ENCODE assay signal across 9 cellular contexts in the genomic region with DNA sequence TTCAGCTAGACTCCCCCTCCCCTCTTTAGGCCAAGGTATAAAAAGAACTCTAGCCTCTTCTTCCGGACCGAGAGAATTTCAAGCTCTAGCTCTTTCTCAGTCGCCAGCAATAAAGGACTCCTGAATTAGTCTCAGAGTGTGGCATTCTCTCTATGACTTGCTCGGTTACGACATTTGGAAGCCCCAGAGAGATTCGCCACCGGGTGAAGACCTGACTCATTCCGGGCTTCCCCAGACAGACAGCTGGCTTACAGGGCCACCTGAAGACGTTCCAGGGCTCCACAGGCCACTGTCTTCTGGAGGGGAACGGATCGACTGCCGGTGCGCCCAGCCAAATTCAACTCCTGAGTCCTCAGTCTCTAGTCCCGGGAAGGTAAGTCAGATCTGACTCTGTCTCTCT. TPM values are rescaled to one million over a fixed set of nuclear protein-coding genes. Genes with fewer than 3 reads are reported as not detected.
DNase-seq lines count a peak whose midpoint lies in the region; ATAC-seq, FAIRE-seq and TF ChIP-seq lines count a peak whose summit lies in the region.
"Had no signal": no experiment of that assay in that cellular context is flagged by ENCODE, and none has a peak within 500 bp of the region (broad histone marks: within the 10 kb centered on the region; RNA-seq: fewer than 3 reads in every experiment).

Gene AKR1B15, plus strand, starts transcription at position 234 of the 400 bp plus-strand sequence. CDS start 15,510 bp downstream, outside the sequence.

- peak within 1 kb of the TSS in 3 of 5 donors; percentile 13 to 30 (median 26) for H3K9ac ChIP-seq in subcutaneous abdominal adipose tissue (ENCODE audit: low read length in 5 of 5)

- no peak for FAIRE-seq in bronchial epithelial cell (lab: Jason Lieb, UNC)

- H3K27me3 ChIP-seq in bronchial epithelial cell (ENCODE audit: control insufficient read depth, insufficient read depth, low read length), result no peaks in the 10 kb centered on the region
- H3K27me3 ChIP-seq in subcutaneous abdominal adipose tissue (ENCODE audit: control insufficient read depth in 5 of 5, insufficient read depth in 4 of 5, low read length in 5 of 5), result no peaks in the 10 kb centered on the region

- DNase-seq in ELR (ENCODE audit: low read depth), result peak; percentile 56
- peak; percentile 46 for DNase-seq in bronchial epithelial cell (ENCODE audit: low read depth)
- no peak for DNase-seq in AG08396 (ENCODE audit: low spot score)
- DNase-seq in DMS79 treated with DMSO at 0.1 percent for 48 hours (lab: John Stamatoyannopoulos, UW), result no peak
- DNase-seq in activated effector memory CD4-positive, alpha-beta T cell treated with anti-CD3 and anti-CD28 coated beads, Interleukin-2, amount 50 U/mL, for 16 hours, result no peak

- H3K36me3 ChIP-seq in bronchial epithelial cell (ENCODE audit: control insufficient read depth, insufficient read depth, low read length) (no peaks in the 10 kb centered on the region), subcutaneous abdominal adipose tissue (ENCODE audit: control insufficient read depth in 5 of 5, insufficient read depth in 5 of 5, low read length in 5 of 5) (no peaks in the 10 kb centered on the region)
- H3K36me3 ChIP-seq: thoracic aorta had no signal

- no peaks in the 10 kb centered on the region for H3K9me3 ChIP-seq in subcutaneous abdominal adipose tissue (ENCODE audit: control insufficient read depth in 5 of 5, low read length in 5 of 5)
- H3K9me3 ChIP-seq: thoracic aorta had no signal

- ATAC-seq in GM19351 (IDR thresholded peaks at IDR 0.05; ENCODE audit: unreplicated experiment), result peak; percentile 92
- peak; percentile 94 for ATAC-seq in HG03175 (IDR thresholded peaks at IDR 0.05; ENCODE audit: unreplicated experiment)

- H3K27ac ChIP-seq in subcutaneous abdominal adipose tissue (ENCODE audit: low read depth, low read length), result peak within 1 kb of the TSS; percentile 9
- H3K27ac ChIP-seq: thoracic aorta had no signal

- H3K4me1 ChIP-seq in subcutaneous abdominal adipose tissue (ENCODE audit: control insufficient read depth in 5 of 5, insufficient read depth in 5 of 5, low read length in 5 of 5), result peaks cover 0 to 33% (median 21%) of the 10 kb centered on the region in 5 donors

- TF ChIP-seq CTCF in bronchial epithelial cell (IDR thresholded peaks at IDR 0.05; ENCODE audit: insufficient read depth, low read length, severe bottlenecking), result no peak

- no peak within 1 kb of the TSS for H3K4me3 ChIP-seq in bronchial epithelial cell (ENCODE audit: low read depth, low read length)
- H3K4me3 ChIP-seq in subcutaneous abdominal adipose tissue (ENCODE audit: low read depth in 1 of 5, low read length in 5 of 5), result peak within 1 kb of the TSS in 3 of 5 donors; percentile 26 to 40 (median 33)

RNA-seq across cellular contexts. Expression of gene AKR1B15, which starts in this region (rescaled TPM):
- total RNA-seq in bronchial epithelial cell, result under 0.01 and 0.13 TPM in 2 replicates

Comparison
In these comparisons a context has a peak if more than half of its experiments do, and no peak if none do; other contexts are left out.
1. Peak in DNase-seq in bronchial epithelial cell; RNA of the gene not detected or under 1 TPM.